In the genomic region with DNA sequence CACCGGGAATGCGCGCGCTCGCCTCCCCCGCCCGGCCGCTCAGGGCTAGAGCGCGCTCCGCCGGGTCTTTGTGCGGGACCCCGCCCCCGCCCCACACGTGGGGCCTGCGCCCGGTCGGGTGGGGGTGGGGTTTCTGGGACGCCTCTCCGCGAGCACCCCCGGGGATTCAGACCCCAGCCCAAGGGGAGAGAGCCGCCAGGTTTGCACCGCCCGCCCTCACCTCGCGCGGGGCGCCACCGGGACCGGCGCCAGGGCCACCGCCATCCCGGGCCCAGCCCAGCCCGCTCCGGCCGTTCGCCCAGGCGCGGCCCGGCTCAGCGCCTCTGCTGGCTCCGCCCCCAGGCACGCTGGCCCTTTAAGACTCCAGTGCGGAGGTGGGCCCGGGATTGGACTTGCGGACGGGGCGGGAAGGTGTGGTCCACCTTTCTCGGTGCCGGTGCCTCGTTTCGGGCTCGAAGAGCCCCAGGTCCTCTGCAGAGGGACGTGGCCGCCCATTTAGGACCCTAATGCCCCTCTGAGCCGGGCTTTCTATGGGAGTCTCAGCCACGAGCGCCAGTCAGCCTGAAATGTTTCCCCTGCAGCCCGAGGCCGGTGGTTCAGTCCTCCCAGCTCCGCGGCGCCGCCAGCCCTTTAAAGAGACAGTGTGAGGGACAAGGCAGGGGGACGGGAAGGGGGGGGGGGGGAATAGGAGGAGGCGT, we compare ENCODE assay signal across 8 cellular contexts. TPM values are rescaled to one million over a fixed set of nuclear protein-coding genes. Genes with fewer than 3 reads are reported as not detected.
DNase-seq lines count a peak whose midpoint lies in the region; ATAC-seq, FAIRE-seq and TF ChIP-seq lines count a peak whose summit lies in the region.

No MANE protein-coding gene starts in this region.

- H3K9ac ChIP-seq in mucosa of stomach (ENCODE audit: low read length), result peak overlapping the region; percentile 92

- peaks cover 63% of the 10 kb centered on the region for H3K4me1 ChIP-seq in mucosa of stomach (ENCODE audit: control insufficient read depth, insufficient read depth, low read length)

- DNase-seq in Caki2 (ENCODE audit: low read depth), result peak; percentile 88
- peak; percentile 94 for DNase-seq in HTR-8/SVneo (ENCODE audit: insufficient read length, low spot score)
- peak; percentile 87 for DNase-seq in OCI-M1 (lab: John Stamatoyannopoulos, UW)
- peak; percentile 77 for DNase-seq in activated T-cell treated with anti-CD3 and anti-CD28 coated beads for 48 hours (ENCODE audit: low read depth)
- peak; percentile 90 to 93 for DNase-seq in erythroblast (lab: John Stamatoyannopoulos, UW)
- peak; percentile 59 to 65 for DNase-seq in stimulated activated CD8-positive, alpha-beta memory T cell treated with anti-CD3 and anti-CD28 coated beads, Interleukin-4, amount 100 ng/mL, for 4 hours (ENCODE audit: low read depth in 2 of 2, low spot score in 1 of 2)

- ATAC-seq in GM21381 (IDR thresholded peaks at IDR 0.05; ENCODE audit: unreplicated experiment), result peak; percentile 75

- no peaks in the 10 kb centered on the region for H3K27me3 ChIP-seq in mucosa of stomach (ENCODE audit: control insufficient read depth, insufficient read depth, low read length)

- FAIRE-seq in HTR-8/SVneo (lab: Jason Lieb, UNC), result peak; percentile 98

- peak overlapping the region; percentile 62 for H3K4me3 ChIP-seq in mucosa of stomach (ENCODE audit: low read length)

- no peaks in the 10 kb centered on the region for H3K9me3 ChIP-seq in mucosa of stomach (ENCODE audit: control insufficient read depth, low read length)

- peak; percentile 54 for TF ChIP-seq POLR2A in erythroblast (IDR thresholded peaks at IDR 0.05; ENCODE audit: low read length)

- in situ Hi-C loops in Caki2 (cut with HindIII; ENCODE audit: low pct_unique_long_range_greater_than_20kb, low sequenced_read_pairs), result no loop called here

- H3K36me3 ChIP-seq in mucosa of stomach (ENCODE audit: control insufficient read depth, insufficient read depth, low read length), result peaks cover 7% of the 10 kb centered on the region

RNA-seq across cellular contexts. Expression of gene HYAL2, which starts 1.2 kb away (rescaled TPM):
- 61.4 and 92.2 TPM in 2 replicates for total RNA-seq in Caki2 (2014; rRNA removed; shearing (Covaris generic); ENCODE audit: low replicate concordance)

RNA-seq across cellular contexts. Expression of gene TUSC2, which starts 6.7 kb away (rescaled TPM):
- total RNA-seq in Caki2 (2014; rRNA removed; shearing (Covaris generic); ENCODE audit: low replicate concordance), result 13.7 and 19.0 TPM in 2 replicates

RNA-seq across cellular contexts. Expression of gene HYAL1, which starts 17.9 kb away (rescaled TPM):
- total RNA-seq in Caki2 (2014; rRNA removed; shearing (Covaris generic); ENCODE audit: low replicate concordance), result 1.2 TPM in 1 of 2 replicates, not detected in the other

RNA-seq across cellular contexts. Expression of gene RASSF1, which starts 19.3 kb away (rescaled TPM):
- total RNA-seq in Caki2 (2014; rRNA removed; shearing (Covaris generic); ENCODE audit: low replicate concordance), result 37.1 and 38.8 TPM in 2 replicates

RNA-seq across cellular contexts. Expression of gene HYAL3, which starts 22.1 kb away (rescaled TPM):
- total RNA-seq in Caki2 (2014; rRNA removed; shearing (Covaris generic); ENCODE audit: low replicate concordance), result 2.8 and 3.1 TPM in 2 replicates

Comparison
In these comparisons a context has a peak if more than half of its experiments do, and no peak if none do; other contexts are left out.
1. Peak in every context shown above with its lines: DNase-seq, ATAC-seq and H3K4me3 ChIP-seq.